11 cellular contexts compared by ENCODE assay signal in genomic region chr7:20438665-20439376, GRCh38.
A peak's percentile ranks its signal among the peaks of the same experiment; 100 is the strongest.
DNase-seq lines count a peak whose midpoint lies in the region; ATAC-seq and TF ChIP-seq lines count a peak whose summit lies in the region.
"Had no signal": no experiment of that assay in that cellular context is flagged by ENCODE, and none has a peak within 500 bp of the region (broad histone marks: within the 10 kb centered on the region; RNA-seq: fewer than 3 reads in every experiment).

No MANE protein-coding gene starts in this region.

- peak overlapping the region; percentile 2; the same call in 1 of the 2 replicates for H3K9ac ChIP-seq in SU-DHL-6 (ENCODE audit: low read length)

- no peak overlapping the region for H2AFZ ChIP-seq in SU-DHL-6 (ENCODE audit: low read depth, low read length, severe bottlenecking)

- peak overlapping the region; percentile 18 for H3K4me3 ChIP-seq in SU-DHL-6 (ENCODE audit: insufficient read depth, low read length, poor library complexity, severe bottlenecking)
- H3K4me3 ChIP-seq in effector memory CD4-positive, alpha-beta T cell (ENCODE audit: insufficient read depth, low read depth, low read length, poor library complexity, severe bottlenecking), result no peak overlapping the region
- H3K4me3 ChIP-seq: ovary had no signal

- no peaks in the 10 kb centered on the region for H3K4me1 ChIP-seq in effector memory CD4-positive, alpha-beta T cell (ENCODE audit: control insufficient read depth, insufficient read depth, low read length, poor library complexity, severe bottlenecking)

- no peak overlapping the region for H3K27ac Mint-ChIP-seq in progenitor cell of endocrine pancreas
- no peak overlapping the region for H3K27ac Mint-ChIP-seq in activated naive CD4-positive, alpha-beta T cell treated with anti-CD3 and anti-CD28 coated beads, Interleukin-2, amount 50 U/mL, for 72 hours
- H3K27ac Mint-ChIP-seq: activated CD8-positive, alpha-beta memory T cell treated with anti-CD3 and anti-CD28 coated beads, Interleukin-2, amount 10 ng/mL, durations not matched to agents 7 days and 5 days had no signal

- in situ Hi-C loops in GM13976 (cut with MboI; ENCODE audit: low sequenced_read_pairs, unreplicated experiment), result no loop called here

- TF ChIP-seq CTCF in GM13976 (IDR thresholded peaks at IDR 0.05; ENCODE audit: borderline replicate concordance, control extremely low read depth, extremely low read depth, insufficient read depth, missing control alignments) (no peak), SU-DHL-6 (IDR thresholded peaks at IDR 0.05; ENCODE audit: insufficient read depth, low read length, poor library complexity, severe bottlenecking) (no peak), progenitor cell of endocrine pancreas (IDR thresholded peaks at IDR 0.05; ENCODE audit: unreplicated experiment) (no peak)

- no peak overlapping the region for H3K4me3 Mint-ChIP-seq in progenitor cell of endocrine pancreas (ENCODE audit: low read depth)
- H3K4me3 Mint-ChIP-seq: activated CD8-positive, alpha-beta memory T cell treated with anti-CD3 and anti-CD28 coated beads, Interleukin-2, amount 10 ng/mL, durations not matched to agents 7 days and 5 days; central memory CD8-positive, alpha-beta T cell had no signal

- no peaks in the 10 kb centered on the region for H3F3A ChIP-seq in SU-DHL-6 (ENCODE audit: insufficient read depth)

- H3K4me2 ChIP-seq in SU-DHL-6 (ENCODE audit: low read depth, low read length, poor library complexity, severe bottlenecking), result peak overlapping the region; percentile 47

- peaks cover 3% of the 10 kb centered on the region for H3K27me3 Mint-ChIP-seq in progenitor cell of endocrine pancreas
- H3K27me3 Mint-ChIP-seq: activated CD8-positive, alpha-beta memory T cell treated with anti-CD3 and anti-CD28 coated beads, Interleukin-2, amount 10 ng/mL, durations not matched to agents 7 days and 5 days; central memory CD8-positive, alpha-beta T cell had no signal

- ATAC-seq in GM21423 (IDR thresholded peaks at IDR 0.05; ENCODE audit: unreplicated experiment) (peak; percentile 83), HG03159 (IDR thresholded peaks at IDR 0.05; ENCODE audit: unreplicated experiment) (peak; percentile 92)
- no peak for ATAC-seq in activated naive CD4-positive, alpha-beta T cell treated with anti-CD3 and anti-CD28 coated beads, Interleukin-2, amount 50 U/mL, for 72 hours
- ATAC-seq: activated CD8-positive, alpha-beta memory T cell treated with anti-CD3 and anti-CD28 coated beads, Interleukin-2, amount 10 ng/mL, durations not matched to agents 7 days and 5 days had no signal

- H3K27me3 ChIP-seq in SU-DHL-6 (ENCODE audit: low read length), result no peaks in the 10 kb centered on the region
- H3K27me3 ChIP-seq in effector memory CD4-positive, alpha-beta T cell (replicated peaks; ENCODE audit: control insufficient read depth, insufficient read depth, low read length, poor library complexity, severe bottlenecking), result no peaks in the 10 kb centered on the region
- H3K27me3 ChIP-seq: ovary had no signal

- DNase-seq in GM13976 (ENCODE audit: low spot score), result peak; percentile 31
- DNase-seq in progenitor cell of endocrine pancreas (ENCODE audit: low spot score, unreplicated experiment), result no peak
- no peak for DNase-seq in activated effector memory CD4-positive, alpha-beta T cell treated with anti-CD3 and anti-CD28 coated beads, Interleukin-2, amount 50 U/mL, for 16 hours
- DNase-seq in effector memory CD4-positive, alpha-beta T cell, result no peak
- DNase-seq in activated naive CD4-positive, alpha-beta T cell treated with anti-CD3 and anti-CD28 coated beads, Interleukin-2, amount 50 U/mL, for 72 hours (ENCODE audit: low spot score in 2 of 2), result no peak
- DNase-seq: activated CD8-positive, alpha-beta memory T cell treated with anti-CD3 and anti-CD28 coated beads, Interleukin-2, amount 10 ng/mL, durations not matched to agents 7 days and 5 days; ovary had no signal

- no peaks in the 10 kb centered on the region for H3K9me3 ChIP-seq in SU-DHL-6 (ENCODE audit: insufficient read depth, low read length)
- H3K9me3 ChIP-seq in effector memory CD4-positive, alpha-beta T cell (ENCODE audit: control insufficient read depth, low read length), result no peaks in the 10 kb centered on the region
- H3K9me3 ChIP-seq: ovary had no signal

- no peaks in the 10 kb centered on the region for H3K9me2 ChIP-seq in SU-DHL-6 (replicated peaks; ENCODE audit: insufficient read depth, low read length)

- H3K79me2 ChIP-seq in SU-DHL-6 (ENCODE audit: insufficient read depth, low read length), result no peaks in the 10 kb centered on the region

- H3K36me3 ChIP-seq in SU-DHL-6 (ENCODE audit: low read length), result no peaks in the 10 kb centered on the region
- H3K36me3 ChIP-seq in effector memory CD4-positive, alpha-beta T cell (ENCODE audit: control insufficient read depth, insufficient read depth, low read length), result no peaks in the 10 kb centered on the region
- H3K36me3 ChIP-seq: ovary had no signal

- H3K36me3 Mint-ChIP-seq in progenitor cell of endocrine pancreas (ENCODE audit: insufficient read depth), result no peaks in the 10 kb centered on the region
- no peaks in the 10 kb centered on the region for H3K36me3 Mint-ChIP-seq in activated naive CD4-positive, alpha-beta T cell treated with anti-CD3 and anti-CD28 coated beads, Interleukin-2, amount 50 U/mL, for 72 hours
- H3K36me3 Mint-ChIP-seq: activated CD8-positive, alpha-beta memory T cell treated with anti-CD3 and anti-CD28 coated beads, Interleukin-2, amount 10 ng/mL, durations not matched to agents 7 days and 5 days had no signal

- peak overlapping the region; percentile 15 for H3K27ac ChIP-seq in SU-DHL-6 (ENCODE audit: low read depth, low read length)
- no peak overlapping the region for H3K27ac ChIP-seq in effector memory CD4-positive, alpha-beta T cell (ENCODE audit: insufficient read depth, low read length, poor library complexity, severe bottlenecking)
- H3K27ac ChIP-seq: ovary had no signal

- H4K20me1 ChIP-seq in SU-DHL-6 (ENCODE audit: low read depth, low read length), result no peaks in the 10 kb centered on the region

- no peaks in the 10 kb centered on the region for H3K9me3 Mint-ChIP-seq in progenitor cell of endocrine pancreas (ENCODE audit: low read depth)
- no peaks in the 10 kb centered on the region for H3K9me3 Mint-ChIP-seq in activated naive CD4-positive, alpha-beta T cell treated with anti-CD3 and anti-CD28 coated beads, Interleukin-2, amount 50 U/mL, for 72 hours

- H3K4me1 Mint-ChIP-seq in progenitor cell of endocrine pancreas (ENCODE audit: low read depth), result peaks cover 7% of the 10 kb centered on the region
- H3K4me1 Mint-ChIP-seq: activated CD8-positive, alpha-beta memory T cell treated with anti-CD3 and anti-CD28 coated beads, Interleukin-2, amount 10 ng/mL, durations not matched to agents 7 days and 5 days; central memory CD8-positive, alpha-beta T cell had no signal

Comparison
In these comparisons a context has a peak if more than half of its experiments do, and no peak if none do; other contexts are left out.
1. ATAC-seq: peak in GM21423 (single experiment) and HG03159 (single experiment); none in activated naive CD4-positive, alpha-beta T cell treated with anti-CD3 and anti-CD28 coated beads, Interleukin-2, amount 50 U/mL, for 72 hours (0 of 2).